Comparison of ENCODE assay signal across 13 cellular contexts in genomic region chr11:10604340-10604748, GRCh38. TPM values are rescaled to one million over a fixed set of nuclear protein-coding genes. Genes with fewer than 3 reads are reported as not detected.
DNase-seq lines count a peak whose midpoint lies in the region; ATAC-seq and TF ChIP-seq lines count a peak whose summit lies in the region.
"Had no signal": no experiment of that assay in that cellular context is flagged by ENCODE, and none has a peak within 500 bp of the region (broad histone marks: within the 10 kb centered on the region; RNA-seq: fewer than 3 reads in every experiment).

No MANE protein-coding gene starts in this region.

- H3K36me3 ChIP-seq in muscle layer of duodenum (ENCODE audit: control insufficient read depth in 1 of 2, insufficient read depth in 2 of 2, low read length in 2 of 2) (peaks cover 8 to 19% of the 10 kb centered on the region in 2 donors), uterus (no peaks in the 10 kb centered on the region)

- peaks cover 11% of the 10 kb centered on the region for H3K27me3 Mint-ChIP-seq in activated CD8-positive, alpha-beta memory T cell treated with anti-CD3 and anti-CD28 coated beads, Interleukin-2, amount 10 ng/mL, durations not matched to agents 7 days and 5 days

- H3K4me1 ChIP-seq in muscle layer of duodenum (ENCODE audit: control insufficient read depth in 1 of 2, insufficient read depth in 2 of 2, low read length in 2 of 2) (peaks cover 8 to 54% of the 10 kb centered on the region in 2 donors), uterus (no peaks in the 10 kb centered on the region)
- H3K4me1 ChIP-seq: A549 had no signal

- H3K4me3 ChIP-seq in muscle layer of duodenum (ENCODE audit: low read depth in 1 of 2, low read length in 2 of 2) = no peak overlapping the region
- H3K4me3 ChIP-seq in uterus = no peak overlapping the region
- H3K4me3 ChIP-seq: A549 had no signal

- peak; percentile 15 for DNase-seq in activated CD8-positive, alpha-beta memory T cell treated with anti-CD3 and anti-CD28 coated beads, Interleukin-2, amount 10 ng/mL, durations not matched to agents 7 days and 5 days
- no peak for DNase-seq in activated CD8-positive, alpha-beta memory T cell treated with anti-CD3 and anti-CD28 coated beads for 24 hours
- DNase-seq in uterus (peak; percentile 57 to 63), NCI-H187 (lab: John Stamatoyannopoulos, UW) (no peak), superior temporal gyrus (ENCODE audit: extremely low spot score) (no peak)
- DNase-seq: NCI-H1105 treated with DMSO at 0.1 percent for 48 hours; stimulated activated CD4-positive, alpha-beta T cell treated with anti-CD3 and anti-CD28 coated beads, Interleukin-15, amount 100 ng/mL, for 24 hours had no signal

- H3K27me3 ChIP-seq in muscle layer of duodenum (ENCODE audit: low read depth, low read length) (no peaks in the 10 kb centered on the region), uterus (no peaks in the 10 kb centered on the region)

- H3K4me3 Mint-ChIP-seq in activated CD8-positive, alpha-beta memory T cell treated with anti-CD3 and anti-CD28 coated beads, Interleukin-2, amount 10 ng/mL, durations not matched to agents 7 days and 5 days = no peak overlapping the region
- H3K4me3 Mint-ChIP-seq: central memory CD8-positive, alpha-beta T cell had no signal

- TF ChIP-seq CTCF in uterus (IDR thresholded peaks at IDR 0.05) = no peak

- H3K27ac ChIP-seq in muscle layer of duodenum (ENCODE audit: low read length) (peak overlapping the region; percentile 61), uterus (peak overlapping the region; percentile 77 to 78)
- H3K27ac ChIP-seq: A549 had no signal

- no peaks in the 10 kb centered on the region for H3K36me3 Mint-ChIP-seq in activated CD8-positive, alpha-beta memory T cell treated with anti-CD3 and anti-CD28 coated beads, Interleukin-2, amount 10 ng/mL, durations not matched to agents 7 days and 5 days

- ATAC-seq in activated CD8-positive, alpha-beta memory T cell treated with anti-CD3 and anti-CD28 coated beads, Interleukin-2, amount 10 ng/mL, durations not matched to agents 7 days and 5 days = no peak
- ATAC-seq in esophagus mucosa (peak; percentile 71), GM19395 (IDR thresholded peaks at IDR 0.05; ENCODE audit: unreplicated experiment) (no peak)
- ATAC-seq: A549 had no signal

- intact Hi-C loops in uterus (cut with DNase I; ENCODE audit: low total_unique reads) = no loop called here

- CTCF ChIA-PET in activated CD8-positive, alpha-beta memory T cell treated with anti-CD3 and anti-CD28 coated beads, Interleukin-2, amount 10 ng/mL, durations not matched to agents 7 days and 5 days (lab: Charles Lee) = no interaction called here

- peaks cover 16% of the 10 kb centered on the region for H3K4me1 Mint-ChIP-seq in activated CD8-positive, alpha-beta memory T cell treated with anti-CD3 and anti-CD28 coated beads, Interleukin-2, amount 10 ng/mL, durations not matched to agents 7 days and 5 days
- H3K4me1 Mint-ChIP-seq: central memory CD8-positive, alpha-beta T cell had no signal

- H3K9me3 ChIP-seq in muscle layer of duodenum (ENCODE audit: control insufficient read depth in 1 of 2, low read length in 2 of 2) (no peaks in the 10 kb centered on the region), uterus (no peaks in the 10 kb centered on the region)
- H3K9me3 ChIP-seq: A549 had no signal

- H3K9me3 Mint-ChIP-seq in activated CD8-positive, alpha-beta memory T cell treated with anti-CD3 and anti-CD28 coated beads, Interleukin-2, amount 10 ng/mL, durations not matched to agents 7 days and 5 days (ENCODE audit: low read depth) = no peaks in the 10 kb centered on the region
- H3K9me3 Mint-ChIP-seq: central memory CD8-positive, alpha-beta T cell had no signal

- no peak for TF ChIP-seq POLR2A in uterus (IDR thresholded peaks at IDR 0.05)

- no peak overlapping the region for H3K27ac Mint-ChIP-seq in activated CD8-positive, alpha-beta memory T cell treated with anti-CD3 and anti-CD28 coated beads, Interleukin-2, amount 10 ng/mL, durations not matched to agents 7 days and 5 days

RNA-seq across cellular contexts. Expression of gene LYVE1, which starts 35.9 kb away (rescaled TPM):
- not detected for total RNA-seq in activated CD8-positive, alpha-beta memory T cell treated with anti-CD3 and anti-CD28 coated beads, Interleukin-2, amount 10 ng/mL, durations not matched to agents 7 days and 5 days
- total RNA-seq in esophagus mucosa (2.7 TPM), uterus (100 to 1,000 TPM in 1 of 4 donors, 10 to 100 TPM in 3; 12.8 to 154 (median 44.0) TPM)
- total RNA-seq: activated CD8-positive, alpha-beta memory T cell treated with anti-CD3 and anti-CD28 coated beads for 36 hours had no signal

Comparison
In these comparisons a context has a peak if more than half of its experiments do, and no peak if none do; other contexts are left out.
1. DNase-seq: peak in activated CD8-positive, alpha-beta memory T cell treated with anti-CD3 and anti-CD28 coated beads, Interleukin-2, amount 10 ng/mL, durations not matched to agents 7 days and 5 days (single experiment) and uterus (2 of 2); none in activated CD8-positive, alpha-beta memory T cell treated with anti-CD3 and anti-CD28 coated beads for 24 hours (single experiment), NCI-H187 (0 of 2) and superior temporal gyrus (single experiment).